Comparison of ENCODE assay signal across 1 cellular context in the genomic region with DNA sequence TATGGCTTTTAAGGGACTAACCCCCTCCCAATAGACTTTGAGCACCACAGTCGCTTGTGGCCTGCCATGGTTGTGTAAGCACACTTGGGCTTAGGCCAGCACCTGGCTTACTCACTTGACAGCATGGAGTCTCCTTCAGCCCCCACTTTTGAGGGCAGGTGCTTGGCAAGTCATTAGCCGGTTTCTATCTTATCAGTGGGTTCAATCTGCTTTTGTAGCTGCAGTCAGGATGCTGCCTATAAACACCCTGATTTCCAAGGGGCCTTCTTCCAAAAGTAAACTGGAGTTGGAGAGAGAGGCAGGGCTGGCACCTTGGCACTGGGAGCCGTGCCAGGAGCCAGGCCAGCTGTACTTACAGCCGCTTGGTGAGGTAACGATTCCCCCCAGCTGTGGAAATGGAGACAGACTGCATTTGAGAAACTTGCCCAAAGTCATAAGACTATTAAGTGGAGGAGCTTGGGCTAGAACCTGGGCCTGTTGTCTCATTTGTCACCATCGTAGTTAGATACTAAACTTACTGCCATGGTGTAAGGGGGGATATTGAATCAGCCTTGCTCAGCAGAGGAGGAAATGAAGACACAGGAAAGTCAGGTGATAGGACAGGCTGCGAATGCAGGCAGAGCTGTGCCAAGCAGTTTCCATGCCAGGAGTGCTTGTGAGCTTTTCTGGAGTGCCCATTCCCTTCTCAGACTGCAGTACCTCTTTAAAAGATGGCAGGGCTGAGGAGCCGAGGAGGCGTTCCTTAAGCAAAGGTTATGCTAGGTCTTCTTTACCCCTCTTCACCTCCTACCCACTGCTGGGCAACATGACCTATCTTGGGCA.
TF ChIP-seq lines count a peak whose summit lies in the region.

No MANE protein-coding gene starts in this region.

TF ChIP-seq in GM12878, 131 proteins besides CTCF, POLR2A, EP300 and RAD21 (continued from another document):
- TF ChIP-seq ZBTB11 (CRISPR knock-in tag; IDR thresholded peaks at IDR 0.05) (no peak), CREM (IDR thresholded peaks at IDR 0.05; ENCODE audit: low read depth) (no peak), SIX5 (IDR thresholded peaks at IDR 0.05; ENCODE audit: low read depth, low read length, severe bottlenecking) (no peak), ESRRA (IDR thresholded peaks at IDR 0.05; ENCODE audit: low read length) (no peak), STAT3 (IDR thresholded peaks at IDR 0.05; ENCODE audit: low read depth, low read length) (no peak), SMARCA5 (IDR thresholded peaks at IDR 0.05) (no peak), ZNF207 (IDR thresholded peaks at IDR 0.05; ENCODE audit: borderline replicate concordance) (no peak), SUPT20H (IDR thresholded peaks at IDR 0.05; ENCODE audit: borderline replicate concordance, control insufficient read depth, low read depth, low read length) (no peak), EZH2 (IDR thresholded peaks at IDR 0.05; ENCODE audit: borderline replicate concordance, control insufficient read depth, low read depth, low read length) (no peak)
- TF ChIP-seq, protein P1, sequence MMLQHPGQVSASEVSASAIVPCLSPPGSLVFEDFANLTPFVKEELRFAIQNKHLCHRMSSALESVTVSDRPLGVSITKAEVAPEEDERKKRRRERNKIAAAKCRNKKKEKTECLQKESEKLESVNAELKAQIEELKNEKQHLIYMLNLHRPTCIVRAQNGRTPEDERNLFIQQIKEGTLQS (IDR thresholded peaks at IDR 0.05; ENCODE audit: borderline replicate concordance, extremely low read depth, low read depth, low read length) = no peak
